37 cellular contexts compared by ENCODE assay signal in genomic region chr21:18661842-18662241, GRCh38.
"Had no signal": no experiment of that assay in that cellular context is flagged by ENCODE, and none has a peak within 500 bp of the region (broad histone marks: within the 10 kb centered on the region; RNA-seq: fewer than 3 reads in every experiment).

No MANE protein-coding gene starts in this region.

- H3K27ac Mint-ChIP-seq: activated B cell treated with CpG ODN at 0.5 μM for 24 hours; activated CD4-positive, alpha-beta memory T cell treated with anti-CD3 and anti-CD28 coated beads for 36 hours; activated CD4-positive, alpha-beta T cell treated with anti-CD3 and anti-CD28 coated beads, Interleukin-2, amount 10 ng/mL, durations not matched to agents 24 days and 14 days; activated CD8-positive, alpha-beta T cell treated with anti-CD3 and anti-CD28 coated beads for 36 hours; activated naive CD4-positive, alpha-beta T cell treated with anti-CD3 and anti-CD28 coated beads for 36 hours; activated naive CD4-positive, alpha-beta T cell treated with anti-CD3 and anti-CD28 coated beads, Interleukin-2, amount 50 U/mL, for 72 hours; activated naive CD8-positive, alpha-beta T cell treated with anti-CD3 and anti-CD28 coated beads for 36 hours; activated T-cell treated with anti-CD3 and anti-CD28 coated beads, Interleukin-2, amount 50 U/mL, for 72 hours; activated T-helper 1 cell treated with anti-CD3 and anti-CD28 coated beads, Interleukin-12 subunit alpha, Interleukin-12 subunit beta, Interleukin-2, Interleukin-4 antibody, amounts not matched to agents 30 ng/mL and 10 ng/mL and 1 ng/mL, durations not matched to agents 14 hours and 24 hours and 36 hours; activated T-helper 17 cell treated with anti-CD3 and anti-CD28 coated beads, Interleukin-2, amount 50 U/mL, for 72 hours; T-helper 1 cell treated with Interleukin-12 subunit alpha and Interleukin-12 subunit beta and Interleukin-4 antibody, amounts not matched to agents 30 μg/mL and 1 μg/mL, for 36 hours; T-helper 2 cell treated with Interferon-gamma antibody and Interleukin-4, amounts not matched to agents 5 μg/mL and 100 μg/mL, for 36 hours had no signal

- H3K9me3 Mint-ChIP-seq: activated naive CD8-positive, alpha-beta T cell treated with anti-CD3 and anti-CD28 coated beads for 36 hours had no signal

- H3K36me3 Mint-ChIP-seq: activated CD4-positive, alpha-beta memory T cell treated with anti-CD3 and anti-CD28 coated beads for 36 hours; activated naive CD4-positive, alpha-beta T cell treated with anti-CD3 and anti-CD28 coated beads, Interleukin-2, amount 50 U/mL, for 72 hours; activated naive CD8-positive, alpha-beta T cell treated with anti-CD3 and anti-CD28 coated beads for 36 hours had no signal

- H3K27me3 ChIP-seq: adrenal gland, body of pancreas, brain microvascular endothelial cell, cardiac muscle cell had no signal

- H3K4me3 Mint-ChIP-seq: activated B cell treated with CpG ODN at 0.5 μM for 24 hours; activated CD4-positive, alpha-beta memory T cell treated with anti-CD3 and anti-CD28 coated beads for 36 hours; activated CD4-positive, alpha-beta T cell treated with anti-CD3 and anti-CD28 coated beads, Interleukin-2, amount 10 ng/mL, durations not matched to agents 24 days and 14 days; activated CD8-positive, alpha-beta T cell treated with anti-CD3 and anti-CD28 coated beads for 36 hours; activated naive CD4-positive, alpha-beta T cell treated with anti-CD3 and anti-CD28 coated beads for 36 hours; activated naive CD8-positive, alpha-beta T cell treated with anti-CD3 and anti-CD28 coated beads for 36 hours; activated T-cell treated with anti-CD3 and anti-CD28 coated beads, Interleukin-2, amount 50 U/mL, for 4 hours; activated T-cell treated with anti-CD3 and anti-CD28 coated beads, Interleukin-2, amount 50 U/mL, for 72 hours; activated T-helper 1 cell treated with anti-CD3 and anti-CD28 coated beads, Interleukin-12 subunit alpha, Interleukin-12 subunit beta, Interleukin-2, Interleukin-4 antibody, amounts not matched to agents 30 ng/mL and 10 ng/mL and 1 ng/mL, durations not matched to agents 14 hours and 24 hours and 36 hours; activated T-helper 17 cell treated with anti-CD3 and anti-CD28 coated beads, Interleukin-2, amount 50 U/mL, for 72 hours; central memory CD8-positive, alpha-beta T cell; T-helper 1 cell treated with Interleukin-12 subunit alpha and Interleukin-12 subunit beta and Interleukin-4 antibody, amounts not matched to agents 30 μg/mL and 1 μg/mL, for 36 hours; T-helper 2 cell treated with Interferon-gamma antibody and Interleukin-4, amounts not matched to agents 5 μg/mL and 100 μg/mL, for 36 hours had no signal

- H3K4me1 ChIP-seq: adrenal gland, body of pancreas had no signal

- H3K4me3 ChIP-seq: adrenal gland, body of pancreas, cardiac muscle cell had no signal

- ATAC-seq: activated CD8-positive, alpha-beta T cell treated with anti-CD3 and anti-CD28 coated beads for 36 hours; activated naive CD4-positive, alpha-beta T cell treated with anti-CD3 and anti-CD28 coated beads, Interleukin-2, amount 50 U/mL, for 72 hours; activated T-cell treated with anti-CD3 and anti-CD28 coated beads, Interleukin-2, amount 50 U/mL, for 4 hours; activated T-cell treated with anti-CD3 and anti-CD28 coated beads, Interleukin-2, amount 50 U/mL, for 72 hours; activated T-helper 17 cell treated with anti-CD3 and anti-CD28 coated beads, Interleukin-2, amount 50 U/mL, for 72 hours; body of pancreas had no signal

- H3K9me3 ChIP-seq: adrenal gland, body of pancreas had no signal

- H3K27me3 Mint-ChIP-seq: activated B cell treated with CpG ODN at 0.5 μM for 24 hours; activated CD4-positive, alpha-beta memory T cell treated with anti-CD3 and anti-CD28 coated beads for 36 hours; activated CD4-positive, alpha-beta T cell treated with anti-CD3 and anti-CD28 coated beads, Interleukin-2, amount 10 ng/mL, durations not matched to agents 24 days and 14 days; activated CD8-positive, alpha-beta T cell treated with anti-CD3 and anti-CD28 coated beads for 36 hours; activated naive CD8-positive, alpha-beta T cell treated with anti-CD3 and anti-CD28 coated beads for 36 hours; activated T-helper 17 cell treated with anti-CD3 and anti-CD28 coated beads, Interleukin-2, amount 50 U/mL, for 72 hours; central memory CD8-positive, alpha-beta T cell had no signal

- H3K4me1 Mint-ChIP-seq: activated B cell treated with CpG ODN at 0.5 μM for 24 hours; activated CD4-positive, alpha-beta T cell treated with anti-CD3 and anti-CD28 coated beads, Interleukin-2, amount 10 ng/mL, durations not matched to agents 24 days and 14 days; activated naive CD8-positive, alpha-beta T cell treated with anti-CD3 and anti-CD28 coated beads for 36 hours; activated T-helper 17 cell treated with anti-CD3 and anti-CD28 coated beads, Interleukin-2, amount 50 U/mL, for 72 hours; central memory CD8-positive, alpha-beta T cell had no signal

- H3K36me3 ChIP-seq: adrenal gland, brain microvascular endothelial cell, cardiac muscle cell had no signal

- H3K27ac ChIP-seq: adrenal gland, body of pancreas, brain microvascular endothelial cell, cardiac muscle cell, VCaP had no signal

- DNase-seq: activated B cell treated with CpG ODN at 0.5 μM for 24 hours; activated CD4-positive, alpha-beta memory T cell treated with anti-CD3 and anti-CD28 coated beads for 36 hours; activated CD4-positive, alpha-beta T cell treated with anti-CD3 and anti-CD28 coated beads for 4 hours; activated CD4-positive, alpha-beta T cell treated with anti-CD3 and anti-CD28 coated beads, Interleukin-2, amount 10 ng/mL, durations not matched to agents 24 days and 14 days; activated CD4-positive, alpha-beta T cell treated with anti-CD3 and anti-CD28 coated beads, Interleukin-2, amount 50 U/mL, for 1 hour; activated CD4-positive, alpha-beta T cell treated with anti-CD3 and anti-CD28 coated beads, Interleukin-2, amount 50 U/mL, for 4 hours; activated CD4-positive, CD25-positive, alpha-beta regulatory T cell treated with anti-CD3 and anti-CD28 coated beads, Interleukin-2, amount 50 U/mL, for 72 hours; activated CD8-positive, alpha-beta memory T cell treated with anti-CD3 and anti-CD28 coated beads, Interleukin-2, amount 50 U/mL, for 4 hours; activated CD8-positive, alpha-beta T cell treated with anti-CD3 and anti-CD28 coated beads for 36 hours; activated effector memory CD4-positive, alpha-beta T cell treated with anti-CD3 and anti-CD28 coated beads, Interleukin-2, amount 50 U/mL, for 16 hours; activated gamma-delta T cell treated with Interleukin-2 at 50 U/mL for 16 hours; activated naive CD4-positive, alpha-beta T cell; activated naive CD4-positive, alpha-beta T cell treated with anti-CD3 and anti-CD28 coated beads for 36 hours; activated naive CD4-positive, alpha-beta T cell treated with anti-CD3 and anti-CD28 coated beads, Interleukin-2, amount 50 U/mL, for 16 hours; activated naive CD8-positive, alpha-beta T cell treated with anti-CD3 and anti-CD28 coated beads for 36 hours; activated T-cell treated with anti-CD3 and anti-CD28 coated beads for 4 hours; activated T-cell treated with anti-CD3 and anti-CD28 coated beads, Interleukin-2, amount 50 U/mL, for 1 hour; activated T-cell treated with anti-CD3 and anti-CD28 coated beads, Interleukin-2, amount 50 U/mL, for 4 hours; activated T-cell treated with anti-CD3 and anti-CD28 coated beads, Interleukin-2, amount 50 U/mL, for 72 hours; adrenal gland; amniotic stem cell; aorta; body of pancreas; brain microvascular endothelial cell; caudate nucleus; cerebellar nuclear complex; T-helper 1 cell; T-helper 2 cell; T-helper 9 cell had no signal
